Comparison of ENCODE assay signal across 20 cellular contexts in the genomic region with DNA sequence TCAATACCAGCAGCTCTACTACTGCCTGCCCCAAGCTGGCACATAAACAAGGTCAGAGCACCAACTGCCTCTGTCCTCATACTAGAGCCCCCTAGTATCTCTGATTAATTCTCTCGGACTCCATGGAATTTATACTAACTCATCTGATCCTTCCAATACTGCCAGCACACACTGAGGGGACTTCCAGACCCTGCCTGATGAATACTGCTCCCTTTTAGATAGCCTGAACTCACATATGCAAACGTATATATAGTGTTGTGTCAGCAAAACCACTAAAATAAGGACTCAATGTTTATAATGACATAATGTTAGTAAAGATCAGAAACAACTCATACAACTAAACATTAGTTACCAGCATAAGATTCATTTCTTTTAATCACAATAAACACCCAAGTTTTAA.
"Had no signal": no experiment of that assay in that cellular context is flagged by ENCODE, and none has a peak within 500 bp of the region (broad histone marks: within the 10 kb centered on the region; RNA-seq: fewer than 3 reads in every experiment).

No MANE protein-coding gene starts in this region.

- H2AFZ ChIP-seq: hepatocyte had no signal

- H3K4me1 ChIP-seq: colonic mucosa, foreskin keratinocyte, left lung, tibial nerve had no signal

- FAIRE-seq: keratinocyte, urothelium cell line had no signal

- DNase-seq: activated CD4-positive, alpha-beta T cell treated with anti-CD3 and anti-CD28 coated beads for 36 hours; activated CD4-positive, alpha-beta T cell treated with anti-CD3 and anti-CD28 coated beads, Interleukin-2, amount 50 U/mL, for 48 hours; activated gamma-delta T cell; caudate nucleus; colonic mucosa; endodermal cell; foreskin keratinocyte; left lung; mammary epithelial cell; occipital lobe; retina; stimulated activated CD4-positive, alpha-beta T cell treated with anti-CD3 and anti-CD28 coated beads, Interleukin-12 subunit alpha, Interleukin-12 subunit beta, amount 100 ng/mL, for 4 hours; stimulated activated CD4-positive, alpha-beta T cell treated with anti-CD3 and anti-CD28 coated beads, Interleukin-1b, Interleukin-23, amount 100 ng/mL, for 48 hours; stimulated activated CD8-positive, alpha-beta memory T cell treated with anti-CD3 and anti-CD28 coated beads, Interleukin-4, amount 100 ng/mL, for 48 hours; stimulated activated naive CD4-positive, alpha-beta T cell had no signal

- H3K27me3 ChIP-seq: colonic mucosa, foreskin keratinocyte, hepatocyte, left lung, tibial nerve had no signal

- H3K4me3 ChIP-seq: colonic mucosa, hepatocyte, left lung, tibial nerve had no signal

- H3K79me2 ChIP-seq: hepatocyte had no signal

- H3K36me3 ChIP-seq: colonic mucosa had no signal

- H3K4me2 ChIP-seq: hepatocyte had no signal

- H3K9me3 ChIP-seq: colonic mucosa had no signal

- ATAC-seq: activated CD4-positive, alpha-beta T cell treated with anti-CD3 and anti-CD28 coated beads for 36 hours; foreskin keratinocyte; left lung had no signal

- H3K27ac ChIP-seq: colonic mucosa, epithelial cell of prostate, foreskin keratinocyte, hepatocyte, left lung, tibial nerve had no signal
